ENCODE assay signal across 9 cellular contexts in genomic region chr20:2524435-2525272, GRCh38. TPM values are rescaled to one million over a fixed set of nuclear protein-coding genes. Genes with fewer than 3 reads are reported as not detected.
DNase-seq lines count a peak whose midpoint lies in the region; ATAC-seq lines count a peak whose summit lies in the region.
"Had no signal": no experiment of that assay in that cellular context is flagged by ENCODE, and none has a peak within 500 bp of the region (broad histone marks: within the 10 kb centered on the region; RNA-seq: fewer than 3 reads in every experiment).

No MANE protein-coding gene starts in this region.

- ATAC-seq in GM19025 (IDR thresholded peaks at IDR 0.05; ENCODE audit: low read depth, unreplicated experiment), result peak; percentile 63

- peaks cover 5% of the 10 kb centered on the region for H3K27me3 ChIP-seq in mononuclear cell (ENCODE audit: insufficient read depth, low read length)

- H3K9me3 ChIP-seq in mononuclear cell (ENCODE audit: low read depth, low read length), result no peaks in the 10 kb centered on the region

- DNase-seq in AML-193 (lab: John Stamatoyannopoulos, UW), result peak; percentile 64 to 68
- peak; percentile 57 for DNase-seq in HT-29 (ENCODE audit: low spot score)
- DNase-seq in NOMO-1 treated with dmso at 0.1 percent for 144 hours (lab: John Stamatoyannopoulos, UW; ENCODE audit: unreplicated experiment), result peak; percentile 58
- peak; percentile 92 for DNase-seq in activated T-cell treated with anti-CD3 and anti-CD28 coated beads for 1 hour (ENCODE audit: low read depth)
- DNase-seq in epidermal melanocyte (ENCODE audit: insufficient read length, low spot score), result peak; percentile 69
- DNase-seq in stimulated activated CD8-positive, alpha-beta memory T cell treated with anti-CD3 and anti-CD28 coated beads, Interleukin-2, amount 100 ng/mL, for 48 hours (ENCODE audit: low read depth in 2 of 2), result peak; percentile 87 to 89

- peak overlapping the region; percentile 80 for H3K4me3 ChIP-seq in mononuclear cell (ENCODE audit: low read length)

- H3K4me1 ChIP-seq in mononuclear cell (ENCODE audit: insufficient read depth, low read length), result peaks cover 11% of the 10 kb centered on the region

RNA-seq across cellular contexts. Expression of gene TMC2, which starts 11.7 kb away (rescaled TPM):
- total RNA-seq in HT-29 (2014; rRNA removed; shearing (Covaris generic)), result not detected in 2 replicates
- not detected for total RNA-seq in mononuclear cell
- total RNA-seq: T-helper 2 cell treated with Interferon-gamma antibody and Interleukin-4, amounts not matched to agents 100 ng/mL and 5 ng/mL, for 36 hours had no signal

RNA-seq across cellular contexts. Expression of gene ZNF343, which starts 15.9 kb away (rescaled TPM):
- total RNA-seq in HT-29 (2014; rRNA removed; shearing (Covaris generic)), result 1.2 and 5.0 TPM in 2 replicates
- 3.1 TPM for total RNA-seq in mononuclear cell

RNA-seq across cellular contexts. Expression of gene SNRPB, which starts 54.1 kb away (rescaled TPM):
- total RNA-seq in HT-29 (2014; rRNA removed; shearing (Covaris generic)), result 649 and 692 TPM in 2 replicates
- total RNA-seq in mononuclear cell, result 144 TPM

Comparison
In these comparisons a context has a peak if more than half of its experiments do, and no peak if none do; other contexts are left out.
1. Peak in every context shown above with its lines: DNase-seq, ATAC-seq and H3K4me3 ChIP-seq.